In the genomic region with DNA sequence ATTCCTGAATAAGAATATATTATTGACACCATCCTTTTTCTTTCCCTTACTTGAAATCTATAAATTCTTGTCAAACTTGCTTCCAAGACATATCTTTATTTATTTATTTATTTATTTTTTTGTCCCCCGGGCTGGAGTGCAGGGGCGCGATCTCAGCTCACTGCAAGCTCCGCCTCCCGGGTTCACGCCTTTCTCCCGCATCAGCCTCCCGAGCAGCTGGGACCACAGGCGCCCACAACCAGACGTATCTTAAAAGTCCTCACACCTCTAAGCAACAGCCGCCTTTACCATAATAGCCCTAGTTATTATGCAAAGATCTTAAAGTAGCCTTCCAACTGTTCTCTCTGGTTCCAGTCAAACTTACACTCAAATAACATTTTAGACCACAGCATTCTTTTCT, we compare ENCODE assay signal across 28 cellular contexts.
"Had no signal": no experiment of that assay in that cellular context is flagged by ENCODE, and none has a peak within 500 bp of the region (broad histone marks: within the 10 kb centered on the region; RNA-seq: fewer than 3 reads in every experiment).

No MANE protein-coding gene starts in this region.

- DNase-seq: natural killer cell; occipital lobe; ovary; posterior cingulate gyrus; psoas muscle; right cardiac atrium; right lobe of liver; sigmoid colon; spleen; stimulated activated CD4-positive, alpha-beta T cell treated with anti-CD3 and anti-CD28 coated beads, Interleukin-12 subunit alpha, Interleukin-12 subunit beta, amount 100 ng/mL, for 4 hours; stimulated activated CD4-positive, alpha-beta T cell treated with anti-CD3 and anti-CD28 coated beads, Interleukin-1b, Interleukin-23, amount 100 ng/mL, for 48 hours; stimulated activated CD4-positive, alpha-beta T cell treated with anti-CD3 and anti-CD28 coated beads, Interleukin-4, amount 100 ng/mL, for 1 hour; stimulated activated CD4-positive, alpha-beta T cell treated with anti-CD3 and anti-CD28 coated beads, Interleukin-4, amount 100 ng/mL, for 4 hours; stimulated activated CD8-positive, alpha-beta memory T cell treated with anti-CD3 and anti-CD28 coated beads, Interleukin-4, amount 100 ng/mL, for 48 hours; stimulated activated naive CD4-positive, alpha-beta T cell; stimulated activated naive CD8-positive, alpha-beta T cell treated with anti-CD3 and anti-CD28 coated beads, Interleukin-15, amount 100 ng/mL, for 72 hours; stimulated activated naive CD8-positive, alpha-beta T cell treated with anti-CD3 and anti-CD28 coated beads, Interleukin-15, Interleukin-2, amounts not matched to agents 100 U/mL and 50 U/mL, for 24 hours; substantia nigra; testis; tibial artery; transverse colon; upper lobe of right lung; uterus had no signal

- H3K9me3 ChIP-seq: ovary, psoas muscle, right lobe of liver, sigmoid colon, suprapubic skin, testis, tibial artery, transverse colon, upper lobe of right lung, uterus had no signal

- H3K79me2 ChIP-seq: parathyroid adenoma had no signal

- H3K36me3 ChIP-seq: neural progenitor cell, ovary, right lobe of liver, sigmoid colon, spleen, suprapubic skin, tibial artery, transverse colon, upper lobe of right lung, uterus had no signal

- H3K4me3 ChIP-seq: neural progenitor cell, ovary, psoas muscle, right lobe of liver, sigmoid colon, skin epidermis, smooth muscle cell, spleen, suprapubic skin, testis, tibial artery, transverse colon, upper lobe of right lung, uterus had no signal

- H3K27ac ChIP-seq: neural progenitor cell, ovary, parathyroid adenoma, psoas muscle, right lobe of liver, sigmoid colon, skin epidermis, spleen, suprapubic skin, testis, tibial artery, transverse colon, upper lobe of right lung, uterus had no signal

- H3K27me3 ChIP-seq: neural progenitor cell, ovary, right lobe of liver, testis, transverse colon, upper lobe of right lung, uterus had no signal

- H3K4me1 ChIP-seq: neural progenitor cell, parathyroid adenoma, psoas muscle, right lobe of liver, sigmoid colon, spleen, suprapubic skin, testis, tibial artery, transverse colon, upper lobe of right lung, uterus had no signal

- H3K9ac ChIP-seq: neural progenitor cell, parathyroid adenoma had no signal

- H3K4me2 ChIP-seq: neural progenitor cell, smooth muscle cell had no signal
